ENCODE assay signal across 8 cellular contexts in the genomic region with DNA sequence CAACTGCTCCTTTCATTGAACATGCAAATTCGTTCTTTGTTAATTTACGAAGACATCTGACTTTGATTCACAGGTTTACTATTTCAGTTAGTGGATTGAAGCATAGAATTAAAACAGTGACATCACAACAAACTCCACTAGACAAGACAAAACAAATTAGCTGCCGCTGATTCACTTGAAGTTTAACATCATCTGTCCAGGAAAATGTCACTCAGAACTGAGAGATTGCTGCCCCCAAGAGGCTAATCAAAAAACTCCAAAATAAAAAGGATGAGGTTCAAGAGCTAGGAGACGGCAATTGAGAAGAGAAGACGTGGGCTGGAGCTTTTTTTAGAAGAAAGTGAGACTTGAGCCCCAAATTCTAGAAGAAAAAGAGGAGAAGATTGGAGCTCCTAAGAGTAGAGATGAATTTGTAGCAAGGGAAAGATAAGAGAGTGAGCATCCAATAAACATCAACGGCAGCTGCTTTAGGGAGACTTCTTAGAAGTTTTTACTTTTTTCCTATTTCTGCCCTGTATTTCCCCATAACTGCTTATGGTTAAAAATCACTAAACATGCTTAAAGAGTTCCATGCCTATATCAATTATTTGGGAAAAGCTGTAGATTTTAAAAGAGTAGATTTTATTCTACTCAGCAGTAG. TPM values are rescaled to one million over a fixed set of nuclear protein-coding genes. Genes with fewer than 3 reads are reported as not detected.
DNase-seq lines count a peak whose midpoint lies in the region; ATAC-seq, FAIRE-seq and TF ChIP-seq lines count a peak whose summit lies in the region.

No MANE protein-coding gene starts in this region.

- no peaks in the 10 kb centered on the region for H3K9me3 ChIP-seq in iPS DF 6.9 (ENCODE audit: control insufficient read depth, insufficient read depth, low read length)

- H3K27ac Mint-ChIP-seq in activated naive CD8-positive, alpha-beta T cell treated with anti-CD3 and anti-CD28 coated beads, Interleukin-2, amount 50 U/mL, for 24 hours = no peak overlapping the region
- no peak overlapping the region for H3K27ac Mint-ChIP-seq in type B pancreatic cell

- no peaks in the 10 kb centered on the region for H3K27me3 ChIP-seq in iPS DF 6.9 (ENCODE audit: control insufficient read depth, insufficient read depth, low read length)

- no peak overlapping the region for H3K4me3 Mint-ChIP-seq in activated naive CD8-positive, alpha-beta T cell treated with anti-CD3 and anti-CD28 coated beads, Interleukin-2, amount 50 U/mL, for 24 hours
- H3K4me3 Mint-ChIP-seq in type B pancreatic cell = no peak overlapping the region

- DNase-seq in ACHN (peak; percentile 48), NCI-H2107 treated with DMSO at 0.1 percent for 48 hours (lab: John Stamatoyannopoulos, UW; ENCODE audit: unreplicated experiment) (peak; percentile 53), iPS DF 6.9 (ENCODE audit: low read depth, low spot score) (peak; percentile 9), type B pancreatic cell (ENCODE audit: extremely low spot score, unreplicated experiment) (no peak)
- DNase-seq in activated naive CD8-positive, alpha-beta T cell treated with anti-CD3 and anti-CD28 coated beads, Interleukin-2, amount 50 U/mL, for 24 hours = no peak

- H3K27ac ChIP-seq in iPS DF 6.9 (ENCODE audit: low read length) = no peak overlapping the region

- ATAC-seq in HG02798 (IDR thresholded peaks at IDR 0.05; ENCODE audit: poor library complexity, unreplicated experiment) (peak; percentile 74), HG02852 (IDR thresholded peaks at IDR 0.05; ENCODE audit: unreplicated experiment) (no peak)
- ATAC-seq in activated naive CD8-positive, alpha-beta T cell treated with anti-CD3 and anti-CD28 coated beads, Interleukin-2, amount 50 U/mL, for 24 hours = peak; percentile 40

- H3K4me1 Mint-ChIP-seq in activated naive CD8-positive, alpha-beta T cell treated with anti-CD3 and anti-CD28 coated beads, Interleukin-2, amount 50 U/mL, for 24 hours = no peaks in the 10 kb centered on the region
- H3K4me1 Mint-ChIP-seq in type B pancreatic cell (ENCODE audit: unreplicated experiment) = no peaks in the 10 kb centered on the region

- peak; percentile 75 for TF ChIP-seq CTCF in type B pancreatic cell (conservative IDR thresholded peaks at IDR 0.05)

- H3K27me3 Mint-ChIP-seq in activated naive CD8-positive, alpha-beta T cell treated with anti-CD3 and anti-CD28 coated beads, Interleukin-2, amount 50 U/mL, for 24 hours = peaks cover 7% of the 10 kb centered on the region
- peaks cover 9% of the 10 kb centered on the region for H3K27me3 Mint-ChIP-seq in type B pancreatic cell

- H3K4me1 ChIP-seq in iPS DF 6.9 (ENCODE audit: control insufficient read depth, insufficient read depth, low read length) = no peaks in the 10 kb centered on the region

- FAIRE-seq in G401.6 (lab: Jason Lieb, UNC) = peak; percentile 88

- no peak overlapping the region for H3K4me3 ChIP-seq in iPS DF 6.9 (ENCODE audit: low read length)

- no peaks in the 10 kb centered on the region for H3K36me3 Mint-ChIP-seq in activated naive CD8-positive, alpha-beta T cell treated with anti-CD3 and anti-CD28 coated beads, Interleukin-2, amount 50 U/mL, for 24 hours (ENCODE audit: low read depth)
- no peaks in the 10 kb centered on the region for H3K36me3 Mint-ChIP-seq in type B pancreatic cell

- WGBS in iPS DF 6.9 (ENCODE audit: insufficient coverage, insufficient read length) = no CpG with 5 or more reads among the region's 6 CpGs

- H3K9me3 Mint-ChIP-seq in activated naive CD8-positive, alpha-beta T cell treated with anti-CD3 and anti-CD28 coated beads, Interleukin-2, amount 50 U/mL, for 24 hours = no peaks in the 10 kb centered on the region
- H3K9me3 Mint-ChIP-seq in type B pancreatic cell = no peaks in the 10 kb centered on the region

- no peaks in the 10 kb centered on the region for H3K36me3 ChIP-seq in iPS DF 6.9 (ENCODE audit: control insufficient read depth, insufficient read depth, low read length)

- in situ Hi-C loops in ACHN (cut with HindIII; ENCODE audit: low pct_ligation_motif_present, low pct_unique_long_range_greater_than_20kb, low sequenced_read_pairs) = no loop called here

RNA-seq across cellular contexts. Expression of a gene that starts 40.8 kb away (rescaled TPM):
- total RNA-seq in type B pancreatic cell (ENCODE audit: low replicate concordance) = 43.6 and 54.4 TPM in 2 replicates

Comparison
In these comparisons a context has a peak if more than half of its experiments do, and no peak if none do; other contexts are left out.
1. DNase-seq: peak in ACHN (single experiment), NCI-H2107 treated with DMSO at 0.1 percent for 48 hours (single experiment) and iPS DF 6.9 (single experiment); none in activated naive CD8-positive, alpha-beta T cell treated with anti-CD3 and anti-CD28 coated beads, Interleukin-2, amount 50 U/mL, for 24 hours (single experiment) and type B pancreatic cell (single experiment).